9 cellular contexts compared by ENCODE assay signal in genomic region chr5:134552301-134552700, GRCh38. TPM values are rescaled to one million over a fixed set of nuclear protein-coding genes. Genes with fewer than 3 reads are reported as not detected.
DNase-seq lines count a peak whose midpoint lies in the region; ATAC-seq and TF ChIP-seq lines count a peak whose summit lies in the region.
"Had no signal": no experiment of that assay in that cellular context is flagged by ENCODE, and none has a peak within 500 bp of the region (broad histone marks: within the 10 kb centered on the region; RNA-seq: fewer than 3 reads in every experiment).

No MANE protein-coding gene starts in this region.

- no peak overlapping the region for H3K27ac ChIP-seq in colonic mucosa

- H3K4me3 ChIP-seq in MG63 (no peak overlapping the region), colonic mucosa (no peak overlapping the region)

- DNase-seq in AG08396 (ENCODE audit: low spot score) (peak; percentile 67), MG63 (peak; percentile 96), dedifferentiated amniotic fluid mesenchymal stem cell (ENCODE audit: extremely low spot score) (peak; percentile 92), mucosa of gallbladder (ENCODE audit: low spot score) (peak; percentile 78), colonic mucosa (no peak), DMS153 (lab: John Stamatoyannopoulos, UW) (no peak)
- no peak for DNase-seq in activated naive CD4-positive, alpha-beta T cell (lab: John Stamatoyannopoulos, UW)
- DNase-seq: DMS 273 treated with DMSO at 0.1 percent for 48 hours had no signal

- no peak for TF ChIP-seq CTCF in colonic mucosa (IDR thresholded peaks at IDR 0.05)

- H3K27me3 ChIP-seq in MG63, result no peaks in the 10 kb centered on the region
- no peaks in the 10 kb centered on the region for H3K27me3 ChIP-seq in colonic mucosa

- intact Hi-C loops in colonic mucosa (cut with DNase I), result no loop called here

- peaks cover 42% of the 10 kb centered on the region for H3K36me3 ChIP-seq in MG63
- H3K36me3 ChIP-seq in colonic mucosa, result no peaks in the 10 kb centered on the region

- H3K4me1 ChIP-seq in colonic mucosa, result peaks cover 19% of the 10 kb centered on the region

- H3K9me3 ChIP-seq in MG63 (no peaks in the 10 kb centered on the region), colonic mucosa (no peaks in the 10 kb centered on the region)

- ATAC-seq in HG03565 (IDR thresholded peaks at IDR 0.05; ENCODE audit: unreplicated experiment), result no peak

- H3K9ac ChIP-seq in colonic mucosa (ENCODE audit: low read depth in 2 of 2, low read length in 2 of 2), result no peak overlapping the region

RNA-seq across cellular contexts. Expression of gene JADE2, which starts 26.8 kb away (rescaled TPM):
- 42.0 and 47.4 TPM in 2 replicates for total RNA-seq in MG63 (2014; rRNA removed; shearing (Covaris generic); ENCODE audit: low replicate concordance)
- total RNA-seq in mucosa of gallbladder, result 83.1 TPM
- total RNA-seq in colonic mucosa, result 10 to 100 TPM; 24.1 to 33.3 TPM

Comparison
In these comparisons a context has a peak if more than half of its experiments do, and no peak if none do; other contexts are left out.
1. DNase-seq: peak in AG08396 (single experiment), MG63 (single experiment), dedifferentiated amniotic fluid mesenchymal stem cell (single experiment) and mucosa of gallbladder (single experiment); none in colonic mucosa (single experiment), activated naive CD4-positive, alpha-beta T cell (0 of 4) and DMS153 (single experiment).